In genomic region chr6:143098054-143098673, GRCh38 we compare ENCODE assay signal across 11 cellular contexts. TPM values are rescaled to one million over a fixed set of nuclear protein-coding genes. Genes with fewer than 3 reads are reported as not detected.
DNase-seq lines count a peak whose midpoint lies in the region; ATAC-seq, FAIRE-seq and TF ChIP-seq lines count a peak whose summit lies in the region.
"Had no signal": no experiment of that assay in that cellular context is flagged by ENCODE, and none has a peak within 500 bp of the region (broad histone marks: within the 10 kb centered on the region; RNA-seq: fewer than 3 reads in every experiment).

No MANE protein-coding gene starts in this region.

- TF ChIP-seq POLR2A in H54 (IDR thresholded peaks at IDR 0.05; ENCODE audit: low read depth, low read length) (no peak), stomach (IDR thresholded peaks at IDR 0.05) (no peak)

- H3K27me3 ChIP-seq in stomach, result no peaks in the 10 kb centered on the region
- H3K27me3 ChIP-seq: neural progenitor cell had no signal

- no peak for FAIRE-seq in H54 (lab: Jason Lieb, UNC)

- peaks cover 0 to 14% (median 5%) of the 10 kb centered on the region in 4 donors for H3K4me1 ChIP-seq in stomach
- H3K4me1 ChIP-seq: neural progenitor cell had no signal

- peak overlapping the region in 1 of 5 donors; percentile 40 for H3K27ac ChIP-seq in stomach
- H3K27ac ChIP-seq: HL-60, neural progenitor cell had no signal

- TF ChIP-seq CTCF in stomach (IDR thresholded peaks at IDR 0.05), result no peak

- no peak overlapping the region for H3K4me3 ChIP-seq in stomach
- H3K4me3 ChIP-seq: neural progenitor cell had no signal

- no peak for TF ChIP-seq EP300 in stomach (IDR thresholded peaks at IDR 0.05)

- 48 to 60% (median 51%) methylated on average over 2 of the region's 2 CpGs for WGBS in stomach, 5 donors

- ATAC-seq in GM19043 (IDR thresholded peaks at IDR 0.05; ENCODE audit: low read depth, unreplicated experiment) (peak; percentile 89), HG03039 (IDR thresholded peaks at IDR 0.05; ENCODE audit: unreplicated experiment) (peak; percentile 76)
- ATAC-seq: stimulated activated naive CD8-positive, alpha-beta T cell treated with anti-CD3 and anti-CD28 coated beads, Interleukin-15, Interleukin-2, amounts not matched to agents 100 U/mL and 50 U/mL, for 24 hours had no signal

- intact Hi-C loops in stomach (cut with DNase I; ENCODE audit: low total_unique reads), result no loop called here

- no peaks in the 10 kb centered on the region for H3K36me3 ChIP-seq in stomach
- H3K36me3 ChIP-seq: neural progenitor cell had no signal

- DNase-seq in Ammon's horn (ENCODE audit: low spot score) (peak; percentile 31), SKM-1 treated with dmso at 0.1 percent for 144 hours (lab: John Stamatoyannopoulos, UW; ENCODE audit: unreplicated experiment) (peak; percentile 88), H54 (ENCODE audit: insufficient read length, low spot score) (no peak), DMS53 treated with DMSO at 0.1 percent for 48 hours (lab: John Stamatoyannopoulos, UW; ENCODE audit: unreplicated experiment) (no peak), retina (no peak), stomach (no peak)
- DNase-seq: stimulated activated naive CD8-positive, alpha-beta T cell treated with anti-CD3 and anti-CD28 coated beads, Interleukin-15, Interleukin-2, amounts not matched to agents 100 U/mL and 50 U/mL, for 24 hours had no signal

- H3K9me3 ChIP-seq in stomach, result no peaks in the 10 kb centered on the region

RNA-seq across cellular contexts. Expression of gene AIG1, which starts 37.5 kb away (rescaled TPM):
- 100 to 1,000 TPM in 1 of 5 donors, 10 to 100 TPM in 3, not detected in 1; 23.7 to 220 (median 64.6) TPM for total RNA-seq in stomach
- polyA plus RNA-seq in stomach, result 10 to 100 TPM; 10.8 to 29.7 (median 14.9) TPM

Comparison
In these comparisons a context has a peak if more than half of its experiments do, and no peak if none do; other contexts are left out.
1. DNase-seq: peak in Ammon's horn (single experiment) and SKM-1 treated with dmso at 0.1 percent for 144 hours (single experiment); none in H54 (single experiment), DMS53 treated with DMSO at 0.1 percent for 48 hours (single experiment), retina (single experiment) and stomach (single experiment).